19 cellular contexts compared by ENCODE assay signal in the genomic region with DNA sequence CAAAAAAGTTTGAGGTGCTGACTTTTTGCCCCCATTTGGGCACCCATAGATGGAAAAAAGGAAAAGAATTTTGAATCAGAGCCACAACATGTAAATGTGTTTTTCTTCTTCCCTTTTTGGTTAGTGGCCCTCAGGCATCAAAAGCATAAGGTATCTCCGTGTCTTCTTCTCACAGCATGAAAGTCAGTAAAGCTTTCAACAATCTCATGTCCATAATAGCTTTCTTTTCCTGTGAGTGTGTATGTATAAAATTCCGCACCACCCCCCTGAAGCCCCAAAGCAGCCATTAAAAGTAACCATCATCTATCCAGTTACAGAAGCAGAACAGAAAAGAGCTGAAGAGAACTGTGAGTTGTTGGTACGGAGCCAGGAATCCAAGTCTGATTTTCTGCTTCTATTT.
DNase-seq lines count a peak whose midpoint lies in the region; TF ChIP-seq lines count a peak whose summit lies in the region.
"Had no signal": no experiment of that assay in that cellular context is flagged by ENCODE, and none has a peak within 500 bp of the region (broad histone marks: within the 10 kb centered on the region; RNA-seq: fewer than 3 reads in every experiment).

No MANE protein-coding gene starts in this region.

- H3K9me3 ChIP-seq in A673 (ENCODE audit: low read depth, low read length, poor library complexity, severe bottlenecking) (peaks cover 5% of the 10 kb centered on the region), neural progenitor cell (ENCODE audit: low read depth) (no peaks in the 10 kb centered on the region)

- H3F3A ChIP-seq in neural progenitor cell (ENCODE audit: low read depth): no peaks in the 10 kb centered on the region

- H3K4me2 ChIP-seq in neural progenitor cell: no peak overlapping the region
- H3K4me2 ChIP-seq: A549 had no signal

- POLR2A ChIA-PET in A673 (lab: Charles Lee; ENCODE audit: low non-redundant PET) (no interaction called here), HEK293T (lab: Yijun Ruan, JAX) (no interaction called here)

- no peak for TF ChIP-seq CTCF in A673 (conservative IDR thresholded peaks at IDR 0.05; ENCODE audit: low read depth, low read length)
- no peak for TF ChIP-seq CTCF in chondrocyte (IDR thresholded peaks at IDR 0.05)
- TF ChIP-seq CTCF in neural progenitor cell (IDR thresholded peaks at IDR 0.05): no peak

- no TSS peak for BruUV-seq in A673 (replicated peaks; lab: Mats Ljungman, UMichigan)

- H4K20me1 ChIP-seq in neural progenitor cell (ENCODE audit: low read depth): no peaks in the 10 kb centered on the region

- no peaks in the 10 kb centered on the region for H3K4me1 ChIP-seq in A673 (ENCODE audit: insufficient read depth, low read length, poor library complexity, severe bottlenecking)
- no peaks in the 10 kb centered on the region for H3K4me1 ChIP-seq in neural progenitor cell
- H3K4me1 ChIP-seq: A549 had no signal

- no peaks in the 10 kb centered on the region for H3K79me2 ChIP-seq in neural progenitor cell (ENCODE audit: low read depth)

- H3K9me3 Mint-ChIP-seq in chondrocyte (ENCODE audit: low read depth) (peaks cover 35% of the 10 kb centered on the region), neural progenitor cell (peaks cover 12% of the 10 kb centered on the region), immature natural killer cell (peaks cover 6 to 26% (median 15%) of the 10 kb centered on the region in 6 donors)

- peak; percentile 25 for DNase-seq in A673 (ENCODE audit: low spot score)
- DNase-seq in HEK293T (ENCODE audit: extremely low spot score): peak; percentile 28
- DNase-seq in chondrocyte (ENCODE audit: low spot score): no peak
- DNase-seq in neural progenitor cell (ENCODE audit: low spot score): no peak
- no peak for DNase-seq in 8988T
- no peak for DNase-seq in NCI-H69 (lab: John Stamatoyannopoulos, UW)
- DNase-seq in NCI-H2081 (lab: John Stamatoyannopoulos, UW): no peak
- DNase-seq in immature natural killer cell: no peak
- DNase-seq: C1 segment of cervical spinal cord; Calu3; CD4-positive, alpha-beta memory T cell; COR-L47; DMS53; DND-41; GM23248; H9 had no signal

- CTCF ChIA-PET in A673 (lab: Charles Lee) (no interaction called here), HEK293T (lab: Yijun Ruan, JAX) (no interaction called here)

- H3K4me1 Mint-ChIP-seq in chondrocyte (ENCODE audit: low read depth) (peaks cover 22% of the 10 kb centered on the region), neural progenitor cell (no peaks in the 10 kb centered on the region), immature natural killer cell (no peaks in the 10 kb centered on the region)
- H3K4me1 Mint-ChIP-seq: CD4-positive, alpha-beta memory T cell; H9 had no signal

- no peak overlapping the region for H3K4me3 ChIP-seq in A673 (ENCODE audit: low read depth, low read length, poor library complexity, severe bottlenecking)
- no peak overlapping the region for H3K4me3 ChIP-seq in neural progenitor cell
- H3K4me3 ChIP-seq: A549, GM12878, GM23248 had no signal

- peaks cover 17% of the 10 kb centered on the region for H3K36me3 Mint-ChIP-seq in chondrocyte (ENCODE audit: low read depth)
- no peaks in the 10 kb centered on the region for H3K36me3 Mint-ChIP-seq in neural progenitor cell
- H3K36me3 Mint-ChIP-seq in immature natural killer cell: no peaks in the 10 kb centered on the region
- H3K36me3 Mint-ChIP-seq: CD4-positive, alpha-beta memory T cell had no signal

- no peaks in the 10 kb centered on the region for H3K36me3 ChIP-seq in A673 (ENCODE audit: insufficient read depth, low read length, poor library complexity, severe bottlenecking)
- H3K36me3 ChIP-seq in neural progenitor cell: no peaks in the 10 kb centered on the region

- intact Hi-C loops in A673 (cut with micrococcal nuclease; ENCODE audit: unreplicated experiment): no loop called here

- H3K27ac Mint-ChIP-seq in chondrocyte (ENCODE audit: unreplicated experiment): peak overlapping the region; percentile 81
- no peak overlapping the region for H3K27ac Mint-ChIP-seq in neural progenitor cell
- no peak overlapping the region for H3K27ac Mint-ChIP-seq in immature natural killer cell
- H3K27ac Mint-ChIP-seq: CD4-positive, alpha-beta memory T cell; H9 had no signal

- H3K27me3 ChIP-seq in A673 (replicated peaks; ENCODE audit: insufficient read depth, low read depth, low read length, poor library complexity) (no peaks in the 10 kb centered on the region), neural progenitor cell (no peaks in the 10 kb centered on the region)

- no peak overlapping the region for H3K9ac ChIP-seq in neural progenitor cell
- H3K9ac ChIP-seq: GM23248 had no signal

- H3K27me3 Mint-ChIP-seq in chondrocyte (ENCODE audit: low read depth) (no peaks in the 10 kb centered on the region), neural progenitor cell (ENCODE audit: insufficient read depth, low read depth) (no peaks in the 10 kb centered on the region), immature natural killer cell (ENCODE audit: low read depth in 3 of 3) (no peaks in the 10 kb centered on the region)
- H3K27me3 Mint-ChIP-seq: CD4-positive, alpha-beta memory T cell had no signal

- H2AFZ ChIP-seq in neural progenitor cell (replicated peaks): peak overlapping the region; percentile 17
- H2AFZ ChIP-seq: GM23248 had no signal

- H3K4me3 Mint-ChIP-seq in chondrocyte (ENCODE audit: unreplicated experiment): no peak overlapping the region
- H3K4me3 Mint-ChIP-seq in neural progenitor cell: no peak overlapping the region
- no peak overlapping the region for H3K4me3 Mint-ChIP-seq in immature natural killer cell
- H3K4me3 Mint-ChIP-seq: CD4-positive, alpha-beta memory T cell; H9 had no signal

- H3K27ac ChIP-seq in A673 (ENCODE audit: low read depth, low read length, poor library complexity, severe bottlenecking) (no peak overlapping the region), neural progenitor cell (no peak overlapping the region)
- H3K27ac ChIP-seq: 22Rv1, A549, GM23248 had no signal

TF ChIP-seq in HEK293T, 16 proteins besides CTCF, POLR2A, EP300 and RAD21:
- TF ChIP-seq LEF1 (IDR thresholded peaks at IDR 0.05; ENCODE audit: borderline replicate concordance): 0 out of 2 replicates have a peak, but pooled peaks have one; percentile 33
- peak; percentile 82 for TF ChIP-seq CTBP1 (IDR thresholded peaks at IDR 0.05; ENCODE audit: borderline replicate concordance)
- TF ChIP-seq L3MBTL2 (conservative IDR thresholded peaks at IDR 0.05): 0 out of 2 replicates have a peak, but pooled peaks have one; percentile 24
- TF ChIP-seq, protein P1, sequence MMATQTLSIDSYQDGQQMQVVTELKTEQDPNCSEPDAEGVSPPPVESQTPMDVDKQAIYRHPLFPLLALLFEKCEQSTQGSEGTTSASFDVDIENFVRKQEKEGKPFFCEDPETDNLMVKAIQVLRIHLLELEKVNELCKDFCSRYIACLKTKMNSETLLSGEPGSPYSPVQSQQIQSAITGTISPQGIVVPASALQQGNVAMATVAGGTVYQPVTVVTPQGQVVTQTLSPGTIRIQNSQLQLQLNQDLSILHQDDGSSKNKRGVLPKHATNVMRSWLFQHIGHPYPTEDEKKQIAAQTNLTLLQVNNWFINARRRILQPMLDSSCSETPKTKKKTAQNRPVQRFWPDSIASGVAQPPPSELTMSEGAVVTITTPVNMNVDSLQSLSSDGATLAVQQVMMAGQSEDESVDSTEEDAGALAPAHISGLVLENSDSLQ (IDR thresholded peaks at IDR 0.05): no peak

Comparison
In these comparisons a context has a peak if more than half of its experiments do, and no peak if none do; other contexts are left out.
1. DNase-seq: peak in A673 (single experiment) and HEK293T (single experiment); none in chondrocyte (single experiment), neural progenitor cell (single experiment), 8988T (single experiment), NCI-H69 (single experiment), NCI-H2081 (0 of 2) and immature natural killer cell (0 of 3).